Comparison of ENCODE assay signal across 21 cellular contexts in the genomic region with DNA sequence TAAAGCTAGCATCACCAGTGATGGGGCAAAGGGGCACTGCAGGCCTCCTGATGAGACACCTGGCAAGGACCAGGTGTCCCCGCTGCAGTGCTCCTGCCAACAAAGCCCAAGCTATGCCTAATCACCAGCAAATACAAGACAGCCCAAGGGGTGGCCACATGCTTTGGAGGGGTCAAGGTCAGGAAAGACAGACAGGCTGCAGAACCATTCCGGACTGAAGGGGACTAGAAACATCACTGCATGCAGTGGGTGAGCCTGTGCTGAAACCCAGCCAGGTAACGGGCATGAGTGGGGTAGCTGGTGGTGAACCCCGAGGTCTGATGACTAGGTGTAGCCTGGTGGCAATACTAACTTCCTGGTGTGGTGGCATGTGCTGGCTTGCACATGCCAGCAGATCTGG.
DNase-seq lines count a peak whose midpoint lies in the region; ATAC-seq, FAIRE-seq and TF ChIP-seq lines count a peak whose summit lies in the region.
"Had no signal": no experiment of that assay in that cellular context is flagged by ENCODE, and none has a peak within 500 bp of the region (broad histone marks: within the 10 kb centered on the region; RNA-seq: fewer than 3 reads in every experiment).

No MANE protein-coding gene starts in this region.

- no peak overlapping the region for H3K27ac Mint-ChIP-seq in stimulated activated effector memory CD8-positive, alpha-beta T cell treated with anti-CD3 and anti-CD28 coated beads, Interleukin-12 subunit alpha, Interleukin-12 subunit beta, amount 100 ng/mL, for 72 hours
- H3K27ac Mint-ChIP-seq: CD4-positive, CD25-positive, alpha-beta regulatory T cell had no signal

- TF ChIP-seq POLR2A in K562 (conservative IDR thresholded peaks at IDR 0.05) (no peak), erythroblast (IDR thresholded peaks at IDR 0.05; ENCODE audit: low read length) (no peak)

- CTCF ChIA-PET in K562 (lab: Yijun Ruan, JAX; ENCODE audit: low intra/inter-chr PET ratio) = no interaction called here

- peaks cover 46 to 67% of the 10 kb centered on the region in 2 experiments for H3K27me3 ChIP-seq in K562 (ENCODE audit: control insufficient read depth in 2 of 2, insufficient read depth in 2 of 2, low read length in 2 of 2)
- H3K27me3 ChIP-seq: BE2C had no signal

- no peaks in the 10 kb centered on the region for H3K36me3 Mint-ChIP-seq in stimulated activated effector memory CD8-positive, alpha-beta T cell treated with anti-CD3 and anti-CD28 coated beads, Interleukin-12 subunit alpha, Interleukin-12 subunit beta, amount 100 ng/mL, for 72 hours
- H3K36me3 Mint-ChIP-seq: CD4-positive, CD25-positive, alpha-beta regulatory T cell; CD8-positive, alpha-beta memory T cell had no signal

- TF ChIP-seq CTCF in K562 (IDR thresholded peaks at IDR 0.05 in 2 of 3, conservative IDR thresholded peaks at IDR 0.05 in 1 of 3; ENCODE audit: insufficient read depth in 2 of 3, low read depth in 1 of 3, low read length in 3 of 3) (no peak), epithelial cell of esophagus (IDR thresholded peaks at IDR 0.05; ENCODE audit: insufficient read depth, low read depth, low read length, missing control alignments) (no peak)

- H3K4me3 ChIP-seq in K562 (no peak overlapping the region), epithelial cell of esophagus (ENCODE audit: low read length) (no peak overlapping the region)
- H3K4me3 ChIP-seq: GM12878 had no signal

- peak; percentile 14 for DNase-seq in activated T-cell treated with anti-CD3 and anti-CD28 coated beads, Interleukin-2, amount 50 U/mL, for 1 hour
- DNase-seq in activated T-cell treated with anti-CD3 and anti-CD28 coated beads, Interleukin-2, amount 50 U/mL, for 48 hours = no peak
- DNase-seq in K562 (ENCODE audit: extremely low read depth in 1 of 4, low spot score in 3 of 4) = no peak
- peak; percentile 45 for DNase-seq in epithelial cell of esophagus (ENCODE audit: low read depth)
- no peak for DNase-seq in stimulated activated effector memory CD8-positive, alpha-beta T cell treated with anti-CD3 and anti-CD28 coated beads, Interleukin-12 subunit alpha, Interleukin-12 subunit beta, amount 100 ng/mL, for 72 hours (ENCODE audit: low spot score in 2 of 2)
- no peak for DNase-seq in NCI-H2196 treated with DMSO at 0.1 percent for 48 hours (lab: John Stamatoyannopoulos, UW; ENCODE audit: unreplicated experiment)
- no peak for DNase-seq in erythroblast (lab: John Stamatoyannopoulos, UW)
- DNase-seq: ACHN; BE2C; C1 segment of cervical spinal cord; CD4-positive, CD25-positive, alpha-beta regulatory T cell; CD8-positive, alpha-beta memory T cell; COR-L47; DMS 273 treated with DMSO at 0.1 percent for 48 hours; DMS53; DND-41; EL; H9 had no signal

- no peak overlapping the region for H2AFZ ChIP-seq in K562 (ENCODE audit: low read depth, low read length)

- 3% methylated on average over 4 of the region's 4 CpGs for WGBS in K562 (ENCODE audit: insufficient coverage, low coverage, missing lambda C conversion rate)

- H3K27ac ChIP-seq in K562 (ENCODE audit: extremely low read depth, low read depth, low read length) = no peak overlapping the region

- in situ Hi-C loops in K562 (cut with MboI) = loop anchor here (25.0 kb wide), 1 partner anchor 519 kb away; no protein-coding TSS in a partner anchor

- TF ChIP-seq EP300 in K562 (IDR thresholded peaks at IDR 0.05; ENCODE audit: low read length) = no peak

- BruUV-seq in K562 (replicated peaks; lab: Mats Ljungman, UMichigan) = no TSS peak

- TF ChIP-seq RAD21 in K562 (CRISPR knock-in tag; conservative IDR thresholded peaks at IDR 0.05 in 1 of 2, IDR thresholded peaks at IDR 0.05 in 1 of 2) = no peak

- H3K4me2 ChIP-seq in K562 (ENCODE audit: insufficient read depth, low read length) = no peak overlapping the region

- no peaks in the 10 kb centered on the region for H3K9me1 ChIP-seq in K562 (ENCODE audit: control insufficient read depth, insufficient read depth, low read length)

- intact Hi-C loops in K562 (cut with micrococcal nuclease) = no loop called here

- peaks cover 5% of the 10 kb centered on the region for H3K4me1 Mint-ChIP-seq in stimulated activated effector memory CD8-positive, alpha-beta T cell treated with anti-CD3 and anti-CD28 coated beads, Interleukin-12 subunit alpha, Interleukin-12 subunit beta, amount 100 ng/mL, for 72 hours
- H3K4me1 Mint-ChIP-seq: CD8-positive, alpha-beta memory T cell; H9 had no signal

- H3K9ac ChIP-seq in K562 (ENCODE audit: insufficient read depth in 1 of 2, low read depth in 2 of 2, low read length in 2 of 2) = no peak overlapping the region

- H3K9me3 ChIP-seq in K562 (replicated peaks; ENCODE audit: control insufficient read depth, insufficient read depth, low read depth, low read length) = no peaks in the 10 kb centered on the region
- H3K9me3 ChIP-seq: BE2C had no signal

- no peaks in the 10 kb centered on the region for H3K36me3 ChIP-seq in K562 (ENCODE audit: control insufficient read depth, insufficient read depth, low read length)
- H3K36me3 ChIP-seq: BE2C had no signal

- peaks cover 3 to 7% of the 10 kb centered on the region in 2 experiments; a peak in 3 of 5 replicates for H3K4me1 ChIP-seq in K562 (replicated peaks in 1 of 2; ENCODE audit: control insufficient read depth in 2 of 2, insufficient read depth in 2 of 2, low read length in 2 of 2)
- H3K4me1 ChIP-seq: BE2C had no signal

- H3K4me3 Mint-ChIP-seq in stimulated activated effector memory CD8-positive, alpha-beta T cell treated with anti-CD3 and anti-CD28 coated beads, Interleukin-12 subunit alpha, Interleukin-12 subunit beta, amount 100 ng/mL, for 72 hours = no peak overlapping the region
- H3K4me3 Mint-ChIP-seq: CD4-positive, CD25-positive, alpha-beta regulatory T cell; CD8-positive, alpha-beta memory T cell; H9 had no signal

- no peak for ATAC-seq in K562
- peak; percentile 34 for ATAC-seq in stimulated activated effector memory CD8-positive, alpha-beta T cell treated with anti-CD3 and anti-CD28 coated beads, Interleukin-12 subunit alpha, Interleukin-12 subunit beta, amount 100 ng/mL, for 72 hours
- ATAC-seq: GM12878 had no signal

- POLR2A ChIA-PET in K562 (lab: Yijun Ruan, JAX) = interaction anchor here (0.7 to 21.8 kb wide), 9 partner anchors 9 to 216 kb away, joined by 3 to 234 read pairs (median 4); no protein-coding TSS in a partner anchor

- H3K9me3 Mint-ChIP-seq in stimulated activated effector memory CD8-positive, alpha-beta T cell treated with anti-CD3 and anti-CD28 coated beads, Interleukin-12 subunit alpha, Interleukin-12 subunit beta, amount 100 ng/mL, for 72 hours = no peaks in the 10 kb centered on the region
- H3K9me3 Mint-ChIP-seq: CD4-positive, CD25-positive, alpha-beta regulatory T cell; CD8-positive, alpha-beta memory T cell; H9 had no signal

- no peak for FAIRE-seq in K562 (lab: Jason Lieb, UNC)
- FAIRE-seq: A204.1, GM12878, H1 had no signal

- H3K79me2 ChIP-seq in K562 (ENCODE audit: control insufficient read depth, insufficient read depth, low read length) = no peaks in the 10 kb centered on the region

- H4K20me1 ChIP-seq in K562 (replicated peaks; ENCODE audit: control insufficient read depth, insufficient read depth, low read length) = peaks cover 38% of the 10 kb centered on the region

TF ChIP-seq in K562, 482 proteins besides CTCF, POLR2A, EP300 and RAD21 (continues in another document):
- TF ChIP-seq GATA2 (CRISPR knock-in tag; IDR thresholded peaks at IDR 0.05) = no peak
- TF ChIP-seq, protein P1, sequence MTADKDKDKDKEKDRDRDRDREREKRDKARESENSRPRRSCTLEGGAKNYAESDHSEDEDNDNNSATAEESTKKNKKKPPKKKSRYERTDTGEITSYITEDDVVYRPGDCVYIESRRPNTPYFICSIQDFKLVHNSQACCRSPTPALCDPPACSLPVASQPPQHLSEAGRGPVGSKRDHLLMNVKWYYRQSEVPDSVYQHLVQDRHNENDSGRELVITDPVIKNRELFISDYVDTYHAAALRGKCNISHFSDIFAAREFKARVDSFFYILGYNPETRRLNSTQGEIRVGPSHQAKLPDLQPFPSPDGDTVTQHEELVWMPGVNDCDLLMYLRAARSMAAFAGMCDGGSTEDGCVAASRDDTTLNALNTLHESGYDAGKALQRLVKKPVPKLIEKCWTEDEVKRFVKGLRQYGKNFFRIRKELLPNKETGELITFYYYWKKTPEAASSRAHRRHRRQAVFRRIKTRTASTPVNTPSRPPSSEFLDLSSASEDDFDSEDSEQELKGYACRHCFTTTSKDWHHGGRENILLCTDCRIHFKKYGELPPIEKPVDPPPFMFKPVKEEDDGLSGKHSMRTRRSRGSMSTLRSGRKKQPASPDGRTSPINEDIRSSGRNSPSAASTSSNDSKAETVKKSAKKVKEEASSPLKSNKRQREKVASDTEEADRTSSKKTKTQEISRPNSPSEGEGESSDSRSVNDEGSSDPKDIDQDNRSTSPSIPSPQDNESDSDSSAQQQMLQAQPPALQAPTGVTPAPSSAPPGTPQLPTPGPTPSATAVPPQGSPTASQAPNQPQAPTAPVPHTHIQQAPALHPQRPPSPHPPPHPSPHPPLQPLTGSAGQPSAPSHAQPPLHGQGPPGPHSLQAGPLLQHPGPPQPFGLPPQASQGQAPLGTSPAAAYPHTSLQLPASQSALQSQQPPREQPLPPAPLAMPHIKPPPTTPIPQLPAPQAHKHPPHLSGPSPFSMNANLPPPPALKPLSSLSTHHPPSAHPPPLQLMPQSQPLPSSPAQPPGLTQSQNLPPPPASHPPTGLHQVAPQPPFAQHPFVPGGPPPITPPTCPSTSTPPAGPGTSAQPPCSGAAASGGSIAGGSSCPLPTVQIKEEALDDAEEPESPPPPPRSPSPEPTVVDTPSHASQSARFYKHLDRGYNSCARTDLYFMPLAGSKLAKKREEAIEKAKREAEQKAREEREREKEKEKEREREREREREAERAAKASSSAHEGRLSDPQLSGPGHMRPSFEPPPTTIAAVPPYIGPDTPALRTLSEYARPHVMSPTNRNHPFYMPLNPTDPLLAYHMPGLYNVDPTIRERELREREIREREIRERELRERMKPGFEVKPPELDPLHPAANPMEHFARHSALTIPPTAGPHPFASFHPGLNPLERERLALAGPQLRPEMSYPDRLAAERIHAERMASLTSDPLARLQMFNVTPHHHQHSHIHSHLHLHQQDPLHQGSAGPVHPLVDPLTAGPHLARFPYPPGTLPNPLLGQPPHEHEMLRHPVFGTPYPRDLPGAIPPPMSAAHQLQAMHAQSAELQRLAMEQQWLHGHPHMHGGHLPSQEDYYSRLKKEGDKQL (CRISPR knock-in tag; IDR thresholded peaks at IDR 0.05; ENCODE audit: borderline replicate concordance) = no peak
- 0 out of 2 replicates have a peak, but pooled peaks have one; percentile 10 for TF ChIP-seq ZNF165 (CRISPR knock-in tag; IDR thresholded peaks at IDR 0.05; ENCODE audit: borderline replicate concordance)
- TF ChIP-seq ZNF561 (CRISPR knock-in tag; conservative IDR thresholded peaks at IDR 0.05) = 0 out of 2 replicates have a peak, but pooled peaks have one; percentile 13
- TF ChIP-seq FIP1L1 (IDR thresholded peaks at IDR 0.05; ENCODE audit: low read depth, low read length, poor library complexity, severe bottlenecking) = no peak

Comparison
In these comparisons a context has a peak if more than half of its experiments do, and no peak if none do; other contexts are left out.
1. DNase-seq: peak in activated T-cell treated with anti-CD3 and anti-CD28 coated beads, Interleukin-2, amount 50 U/mL, for 1 hour (single experiment) and epithelial cell of esophagus (single experiment); none in activated T-cell treated with anti-CD3 and anti-CD28 coated beads, Interleukin-2, amount 50 U/mL, for 48 hours (0 of 2), K562 (0 of 4), stimulated activated effector memory CD8-positive, alpha-beta T cell treated with anti-CD3 and anti-CD28 coated beads, Interleukin-12 subunit alpha, Interleukin-12 subunit beta, amount 100 ng/mL, for 72 hours (0 of 2), NCI-H2196 treated with DMSO at 0.1 percent for 48 hours (single experiment) and erythroblast (0 of 2).